In genomic region chr15:37814847-37815246, GRCh38 we compare ENCODE assay signal across 34 cellular contexts.
"Had no signal": no experiment of that assay in that cellular context is flagged by ENCODE, and none has a peak within 500 bp of the region (broad histone marks: within the 10 kb centered on the region; RNA-seq: fewer than 3 reads in every experiment).

No MANE protein-coding gene starts in this region.

- FAIRE-seq: astrocyte, bronchial epithelial cell had no signal

- H3K36me3 ChIP-seq: adrenal gland, ascending aorta, brain microvascular endothelial cell, breast epithelium, cardiac muscle cell had no signal

- H3K4me3 ChIP-seq: adrenal gland, ascending aorta, body of pancreas, breast epithelium, cardiac muscle cell had no signal

- ATAC-seq: activated naive CD4-positive, alpha-beta T cell treated with anti-CD3 and anti-CD28 coated beads, Interleukin-2, amount 50 U/mL, for 72 hours; activated naive CD8-positive, alpha-beta T cell treated with anti-CD3 and anti-CD28 coated beads, Interleukin-2, amount 50 U/mL, for 24 hours; activated T-cell treated with anti-CD3 and anti-CD28 coated beads, Interleukin-2, amount 50 U/mL, for 4 hours; activated T-cell treated with anti-CD3 and anti-CD28 coated beads, Interleukin-2, amount 50 U/mL, for 72 hours; activated T-helper 17 cell treated with anti-CD3 and anti-CD28 coated beads, Interleukin-2, amount 50 U/mL, for 72 hours; body of pancreas had no signal

- H3K27me3 ChIP-seq: adrenal gland, ascending aorta, body of pancreas, brain microvascular endothelial cell, breast epithelium, cardiac muscle cell had no signal

- H3K4me1 ChIP-seq: adrenal gland, ascending aorta, body of pancreas, breast epithelium had no signal

- H3K9me3 ChIP-seq: adrenal gland, ascending aorta, body of pancreas, breast epithelium had no signal

- DNase-seq: activated effector memory CD4-positive, alpha-beta T cell treated with anti-CD3 and anti-CD28 coated beads, Interleukin-2, amount 50 U/mL, for 16 hours; activated effector memory CD4-positive, alpha-beta T cell treated with Interleukin-2 at 50 U/mL for 16 hours; activated gamma-delta T cell; activated gamma-delta T cell treated with Interleukin-2 at 50 U/mL for 16 hours; activated naive CD4-positive, alpha-beta T cell; activated naive CD4-positive, alpha-beta T cell treated with anti-CD3 and anti-CD28 coated beads for 36 hours; activated naive CD4-positive, alpha-beta T cell treated with anti-CD3 and anti-CD28 coated beads, Interleukin-2, amount 10 ng/mL, durations not matched to agents 7 days and 5 days; activated naive CD4-positive, alpha-beta T cell treated with anti-CD3 and anti-CD28 coated beads, Interleukin-2, amount 50 U/mL, for 16 hours; activated naive CD4-positive, alpha-beta T cell treated with Interleukin-2 at 50 U/mL for 16 hours; activated naive CD8-positive, alpha-beta T cell treated with anti-CD3 and anti-CD28 coated beads for 36 hours; activated naive CD8-positive, alpha-beta T cell treated with anti-CD3 and anti-CD28 coated beads, Interleukin-2, amount 10 ng/mL, durations not matched to agents 7 days and 5 days; activated naive CD8-positive, alpha-beta T cell treated with anti-CD3 and anti-CD28 coated beads, Interleukin-2, amount 50 U/mL, for 24 hours; activated T-cell treated with anti-CD3 and anti-CD28 coated beads, Interleukin-2, amount 50 U/mL, for 1 hour; activated T-cell treated with anti-CD3 and anti-CD28 coated beads, Interleukin-2, amount 50 U/mL, for 24 hours; activated T-cell treated with anti-CD3 and anti-CD28 coated beads, Interleukin-2, amount 50 U/mL, for 4 hours; activated T-cell treated with anti-CD3 and anti-CD28 coated beads, Interleukin-2, amount 50 U/mL, for 48 hours; activated T-cell treated with anti-CD3 and anti-CD28 coated beads, Interleukin-2, amount 50 U/mL, for 72 hours; adrenal gland; amniotic stem cell; amygdala; anterior cingulate cortex; aorta; body of pancreas; brain microvascular endothelial cell; caudate nucleus; central memory CD4-positive, alpha-beta T cell; cerebellar nuclear complex had no signal

- H3K27ac ChIP-seq: adrenal gland, ascending aorta, body of pancreas, brain microvascular endothelial cell, breast epithelium, cardiac muscle cell had no signal
